In genomic region chr1:182742780-182743179, GRCh38 we compare ENCODE assay signal across 32 cellular contexts. TPM values are rescaled to one million over a fixed set of nuclear protein-coding genes. Genes with fewer than 3 reads are reported as not detected.
"Had no signal": no experiment of that assay in that cellular context is flagged by ENCODE, and none has a peak within 500 bp of the region (broad histone marks: within the 10 kb centered on the region; RNA-seq: fewer than 3 reads in every experiment).

No MANE protein-coding gene starts in this region.

- DNase-seq: colonic mucosa; cortex of kidney; effector CD8-positive, alpha-beta T cell; effector memory CD8-positive, alpha-beta T cell; endodermal cell; erythroblast; foreskin keratinocyte; glutamatergic neuron; head of caudate nucleus; heart right ventricle; hippocampal formation; left cardiac atrium; left lung; left ventricle myocardium superior; lower lobe of right lung; mesenchymal stem cell; mucosa of descending colon had no signal

- H3K27ac ChIP-seq: colonic mucosa, epithelial cell of prostate, foreskin keratinocyte, heart right ventricle, left lung, lower lobe of right lung had no signal

- H3K27me3 ChIP-seq: colonic mucosa, heart right ventricle, left lung had no signal

- FAIRE-seq: endometrium, frontal cortex, islet of Langerhans, keratinocyte had no signal

- H3K36me3 ChIP-seq: colonic mucosa, heart right ventricle, left lung, lower lobe of right lung had no signal

- ATAC-seq: effector memory CD8-positive, alpha-beta T cell; esophagus mucosa; foreskin keratinocyte; heart right ventricle; left cardiac atrium; left lung; left ventricle myocardium superior; lower lobe of right lung; mucosa of descending colon had no signal

- H3K4me3 ChIP-seq: colonic mucosa, heart right ventricle, left lung, lower lobe of right lung, mucosa of descending colon had no signal

- H3K9me3 ChIP-seq: colonic mucosa, heart right ventricle, left lung, lower lobe of right lung, mucosa of descending colon had no signal

- H3K4me1 ChIP-seq: colonic mucosa, foreskin keratinocyte, left lung, lower lobe of right lung had no signal

RNA-seq across cellular contexts. Expression of gene RGS8, which starts 58.4 kb away (rescaled TPM):
- total RNA-seq: colonic mucosa, dermis microvascular lymphatic vessel endothelial cell, esophagus mucosa, fibroblast of lung, fibroblast of villous mesenchyme, foreskin keratinocyte, glomerular endothelial cell, left ventricle myocardium superior, lower leg skin, lower lobe of right lung, lung microvascular endothelial cell, mesenteric fat pad, mesothelial cell of epicardium, mucosa of descending colon, myocyte had no signal
- polyA plus RNA-seq: fibroblast of lung, foreskin keratinocyte, heart right ventricle, keratinocyte had no signal
